10 cellular contexts compared by ENCODE assay signal in the genomic region with DNA sequence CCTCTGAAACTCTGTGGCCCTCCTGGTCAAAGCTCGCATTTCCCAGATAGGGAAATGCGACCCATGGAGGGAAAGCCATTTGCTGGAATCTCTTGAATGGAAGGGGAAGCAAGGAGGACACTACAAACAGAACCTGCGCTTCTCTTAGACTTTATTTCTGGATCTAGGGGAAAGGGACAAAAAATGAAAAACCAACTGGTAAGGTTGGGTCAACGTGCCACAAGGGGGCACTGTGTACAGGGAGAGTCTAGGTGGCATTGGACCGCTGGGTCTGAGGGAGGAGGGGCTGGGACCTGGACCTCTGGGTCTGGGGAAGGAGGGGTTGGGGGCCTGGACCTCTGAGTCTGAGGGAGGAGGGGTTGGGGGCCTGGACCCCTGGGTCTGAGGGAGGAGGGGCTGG. TPM values are rescaled to one million over a fixed set of nuclear protein-coding genes. Genes with fewer than 3 reads are reported as not detected.
DNase-seq lines count a peak whose midpoint lies in the region; ATAC-seq and TF ChIP-seq lines count a peak whose summit lies in the region.
"Had no signal": no experiment of that assay in that cellular context is flagged by ENCODE, and none has a peak within 500 bp of the region (broad histone marks: within the 10 kb centered on the region; RNA-seq: fewer than 3 reads in every experiment).

No MANE protein-coding gene starts in this region.

- H3K36me3 Mint-ChIP-seq in GM23338 (ENCODE audit: low read depth) = no peaks in the 10 kb centered on the region; the same call in 2 of the 3 replicates
- H3K36me3 Mint-ChIP-seq: activated naive CD4-positive, alpha-beta T cell treated with anti-CD3 and anti-CD28 coated beads, Interleukin-2, amount 50 U/mL, for 24 hours had no signal

- 0 out of 2 replicates have a peak, but pooled peaks cover 2% of the 10 kb centered on the region for H3F3A ChIP-seq in GM23338 (replicated peaks; ENCODE audit: low read depth)

- H3K4me1 Mint-ChIP-seq in GM23338 = peaks cover 13% of the 10 kb centered on the region

- no peak overlapping the region; the same call in 2 of the 3 replicates for H3K4me3 Mint-ChIP-seq in GM23338
- H3K4me3 Mint-ChIP-seq: activated naive CD4-positive, alpha-beta T cell treated with anti-CD3 and anti-CD28 coated beads, Interleukin-2, amount 50 U/mL, for 24 hours had no signal

- no peaks in the 10 kb centered on the region; the same call in 1 of the 3 replicates for H3K9me3 Mint-ChIP-seq in GM23338
- H3K9me3 Mint-ChIP-seq: activated naive CD4-positive, alpha-beta T cell treated with anti-CD3 and anti-CD28 coated beads, Interleukin-2, amount 50 U/mL, for 24 hours had no signal

- peak; percentile 78 to 93 for TF ChIP-seq CTCF in GM23338 (conservative IDR thresholded peaks at IDR 0.05; ENCODE audit: low read depth in 2 of 2)
- peak; percentile 65 for TF ChIP-seq CTCF in WERI-Rb-1 (IDR thresholded peaks at IDR 0.05; ENCODE audit: low read depth, low read length)
- TF ChIP-seq CTCF in fibroblast of pulmonary artery (IDR thresholded peaks at IDR 0.05; ENCODE audit: low read length, missing control alignments) = peak; percentile 61

- H3K79me2 ChIP-seq in GM23338 (replicated peaks; ENCODE audit: insufficient read depth) = no peaks in the 10 kb centered on the region

- H3K9me3 ChIP-seq in WERI-Rb-1 (ENCODE audit: severe bottlenecking) = no peaks in the 10 kb centered on the region

- no peak overlapping the region for H3K27ac Mint-ChIP-seq in GM23338
- H3K27ac Mint-ChIP-seq: activated naive CD4-positive, alpha-beta T cell treated with anti-CD3 and anti-CD28 coated beads, Interleukin-2, amount 50 U/mL, for 24 hours had no signal

- H3K9me2 ChIP-seq in GM23338 (ENCODE audit: insufficient read depth) = no peaks in the 10 kb centered on the region

- ATAC-seq in GM23338 (peak; percentile 7), GM18909 (IDR thresholded peaks at IDR 0.05; ENCODE audit: poor library complexity, unreplicated experiment) (no peak)

- no peaks in the 10 kb centered on the region for H3K36me3 ChIP-seq in GM23338 (ENCODE audit: insufficient read depth)
- H3K36me3 ChIP-seq in WERI-Rb-1 = no peaks in the 10 kb centered on the region

- H3K4me3 ChIP-seq in GM23338 = no peak overlapping the region
- H3K4me3 ChIP-seq in WERI-Rb-1 (ENCODE audit: low read depth, low read length) = no peak overlapping the region
- H3K4me3 ChIP-seq in fibroblast of pulmonary artery (replicated peaks; ENCODE audit: low read depth, low read length) = no peak overlapping the region

- peaks cover 21% of the 10 kb centered on the region for H3K27me3 Mint-ChIP-seq in GM23338 (ENCODE audit: insufficient read depth, low read depth, poor library complexity)

- no peak overlapping the region for H2AFZ ChIP-seq in GM23338

- H4K20me1 ChIP-seq in GM23338 (replicated peaks; ENCODE audit: insufficient read depth) = no peaks in the 10 kb centered on the region

- H3K27ac ChIP-seq in GM23338 (ENCODE audit: low read depth) = no peak overlapping the region
- H3K27ac ChIP-seq in WERI-Rb-1 = no peak overlapping the region

- DNase-seq in ACHN (peak; percentile 40), GM23338 (ENCODE audit: low spot score) (peak; percentile 93), WERI-Rb-1 (peak; percentile 42), fibroblast of pulmonary artery (ENCODE audit: low read depth) (peak; percentile 21), superior temporal gyrus (ENCODE audit: extremely low spot score) (peak; percentile 12), NCI-H1436 (lab: John Stamatoyannopoulos, UW) (no peak), retina (no peak)

- H3K27me3 ChIP-seq in GM23338 (ENCODE audit: insufficient read depth) (peaks cover 13% of the 10 kb centered on the region), WERI-Rb-1 (ENCODE audit: insufficient read depth, low read depth, severe bottlenecking) (peaks cover 61% of the 10 kb centered on the region)

- peaks cover 12% of the 10 kb centered on the region; the same call in 1 of the 2 replicates for H3K4me1 ChIP-seq in GM23338 (ENCODE audit: insufficient read depth)

- in situ Hi-C loops in ACHN (cut with HindIII; ENCODE audit: low pct_ligation_motif_present, low pct_unique_long_range_greater_than_20kb, low sequenced_read_pairs) = no loop called here

- no peak overlapping the region for H3K4me2 ChIP-seq in GM23338

TF ChIP-seq in GM23338, 12 proteins besides CTCF, POLR2A, EP300 and RAD21:
- no peak for TF ChIP-seq CREB1 (CRISPR knock-in tag; IDR thresholded peaks at IDR 0.05; ENCODE audit: low read depth)
- TF ChIP-seq, protein P1, sequence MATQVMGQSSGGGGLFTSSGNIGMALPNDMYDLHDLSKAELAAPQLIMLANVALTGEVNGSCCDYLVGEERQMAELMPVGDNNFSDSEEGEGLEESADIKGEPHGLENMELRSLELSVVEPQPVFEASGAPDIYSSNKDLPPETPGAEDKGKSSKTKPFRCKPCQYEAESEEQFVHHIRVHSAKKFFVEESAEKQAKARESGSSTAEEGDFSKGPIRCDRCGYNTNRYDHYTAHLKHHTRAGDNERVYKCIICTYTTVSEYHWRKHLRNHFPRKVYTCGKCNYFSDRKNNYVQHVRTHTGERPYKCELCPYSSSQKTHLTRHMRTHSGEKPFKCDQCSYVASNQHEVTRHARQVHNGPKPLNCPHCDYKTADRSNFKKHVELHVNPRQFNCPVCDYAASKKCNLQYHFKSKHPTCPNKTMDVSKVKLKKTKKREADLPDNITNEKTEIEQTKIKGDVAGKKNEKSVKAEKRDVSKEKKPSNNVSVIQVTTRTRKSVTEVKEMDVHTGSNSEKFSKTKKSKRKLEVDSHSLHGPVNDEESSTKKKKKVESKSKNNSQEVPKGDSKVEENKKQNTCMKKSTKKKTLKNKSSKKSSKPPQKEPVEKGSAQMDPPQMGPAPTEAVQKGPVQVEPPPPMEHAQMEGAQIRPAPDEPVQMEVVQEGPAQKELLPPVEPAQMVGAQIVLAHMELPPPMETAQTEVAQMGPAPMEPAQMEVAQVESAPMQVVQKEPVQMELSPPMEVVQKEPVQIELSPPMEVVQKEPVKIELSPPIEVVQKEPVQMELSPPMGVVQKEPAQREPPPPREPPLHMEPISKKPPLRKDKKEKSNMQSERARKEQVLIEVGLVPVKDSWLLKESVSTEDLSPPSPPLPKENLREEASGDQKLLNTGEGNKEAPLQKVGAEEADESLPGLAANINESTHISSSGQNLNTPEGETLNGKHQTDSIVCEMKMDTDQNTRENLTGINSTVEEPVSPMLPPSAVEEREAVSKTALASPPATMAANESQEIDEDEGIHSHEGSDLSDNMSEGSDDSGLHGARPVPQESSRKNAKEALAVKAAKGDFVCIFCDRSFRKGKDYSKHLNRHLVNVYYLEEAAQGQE (IDR thresholded peaks at IDR 0.05; ENCODE audit: unreplicated experiment) = no peak
TF ChIP-seq in GM23338: peak in this region for 0.

RNA-seq across cellular contexts. Expression of a gene that starts 5.0 kb away (rescaled TPM):
- 0.54 and 0.76 TPM in 2 replicates for total RNA-seq in GM23338 (2014; rRNA removed; shearing (Covaris generic))
- polyA plus RNA-seq in GM23338 (2016; fragmentation: Nextera tagmentation; extraction: Ambion mirVana) = 1.8 and 2.2 TPM in 2 replicates
- total RNA-seq: pulmonary artery endothelial cell had no signal

RNA-seq across cellular contexts. Expression of a gene that starts 33.0 kb away (rescaled TPM):
- 0.69 TPM in 1 of 2 replicates, not detected in the other for total RNA-seq in GM23338 (2014; rRNA removed; shearing (Covaris generic))
- polyA plus RNA-seq in GM23338 (2016; fragmentation: Nextera tagmentation; extraction: Ambion mirVana) = 0.18 TPM in 1 of 2 replicates, not detected in the other
- total RNA-seq: pulmonary artery endothelial cell had no signal

RNA-seq across cellular contexts. Expression of a gene that starts 46.6 kb away (rescaled TPM):
- 0.54 and 0.66 TPM in 2 replicates for total RNA-seq in GM23338 (2014; rRNA removed; shearing (Covaris generic))
- 0.77 TPM in 1 of 2 replicates, not detected in the other for polyA plus RNA-seq in GM23338 (2016; fragmentation: Nextera tagmentation; extraction: Ambion mirVana)
- total RNA-seq: pulmonary artery endothelial cell had no signal

RNA-seq across cellular contexts. Expression of a gene that starts 51.5 kb away (rescaled TPM):
- not detected in 2 replicates for total RNA-seq in GM23338 (2014; rRNA removed; shearing (Covaris generic))
- polyA plus RNA-seq in GM23338 (2016; fragmentation: Nextera tagmentation; extraction: Ambion mirVana) = 0.14 and 0.19 TPM in 2 replicates
- total RNA-seq: pulmonary artery endothelial cell had no signal

Comparison
In these comparisons a context has a peak if more than half of its experiments do, and no peak if none do; other contexts are left out.
1. DNase-seq: peak in ACHN (single experiment), GM23338 (single experiment), WERI-Rb-1 (single experiment), fibroblast of pulmonary artery (single experiment) and superior temporal gyrus (single experiment); none in NCI-H1436 (single experiment) and retina (single experiment).
2. Peak in every context shown above with its lines, with median percentiles within 50 percentile points of each other: CTCF ChIP-seq.